Comparison of ENCODE assay signal across 13 cellular contexts in genomic region chr20:1810572-1810925, GRCh38.
DNase-seq lines count a peak whose midpoint lies in the region; ATAC-seq, FAIRE-seq and TF ChIP-seq lines count a peak whose summit lies in the region.
"Had no signal": no experiment of that assay in that cellular context is flagged by ENCODE, and none has a peak within 500 bp of the region (broad histone marks: within the 10 kb centered on the region; RNA-seq: fewer than 3 reads in every experiment).

No MANE protein-coding gene starts in this region.

- H3K9me3 ChIP-seq in H1 (ENCODE audit: insufficient read depth in 2 of 2, low read depth in 1 of 2, low read length in 1 of 2): no peaks in the 10 kb centered on the region
- no peaks in the 10 kb centered on the region for H3K9me3 ChIP-seq in neural progenitor cell (ENCODE audit: low read depth)
- H3K9me3 ChIP-seq in thyroid gland: no peaks in the 10 kb centered on the region
- H3K9me3 ChIP-seq in PC-3 (ENCODE audit: low read length): no peaks in the 10 kb centered on the region

- no peak overlapping the region for H3K14ac ChIP-seq in H1 (ENCODE audit: insufficient read length)

- H3K9ac ChIP-seq in H1 (replicated peaks in 1 of 4; ENCODE audit: extremely low read depth in 1 of 4, low read depth in 3 of 4, low read length in 3 of 4): no peak overlapping the region
- no peak overlapping the region for H3K9ac ChIP-seq in neural progenitor cell
- no peak overlapping the region for H3K9ac ChIP-seq in PC-3 (ENCODE audit: low read length)

- H2BK12ac ChIP-seq in H1 (ENCODE audit: low read depth, low read length): peak overlapping the region; percentile 82; the same call in 1 of the 2 replicates

- no peak for FAIRE-seq in H1 (lab: Jason Lieb, UNC)

- H3K9me3 Mint-ChIP-seq in neural progenitor cell: no peaks in the 10 kb centered on the region
- H3K9me3 Mint-ChIP-seq: activated T-helper 17 cell treated with anti-CD3 and anti-CD28 coated beads, Interleukin-2, amount 50 U/mL, for 72 hours; brain; stimulated activated naive CD8-positive, alpha-beta T cell treated with anti-CD3 and anti-CD28 coated beads, Interleukin-15, amount 100 ng/mL, for 72 hours had no signal

- no peak for DNase-seq in RWPE1 (ENCODE audit: low spot score)
- DNase-seq in H1 (ENCODE audit: low read depth in 1 of 2, low spot score in 2 of 2): no peak
- no peak for DNase-seq in neural progenitor cell (ENCODE audit: low spot score)
- DNase-seq in thyroid gland: no peak
- no peak for DNase-seq in pons (ENCODE audit: low spot score)
- no peak for DNase-seq in PC-3
- no peak for DNase-seq in NCI-H1436 (lab: John Stamatoyannopoulos, UW)
- DNase-seq: activated CD4-positive, alpha-beta T cell treated with anti-CD3 and anti-CD28 coated beads, Interleukin-2, amount 50 U/mL, for 48 hours; NCI-H510A; stimulated activated naive CD8-positive, alpha-beta T cell treated with anti-CD3 and anti-CD28 coated beads, Interleukin-15, amount 100 ng/mL, for 72 hours had no signal

- no peaks in the 10 kb centered on the region for H3K36me3 Mint-ChIP-seq in neural progenitor cell
- H3K36me3 Mint-ChIP-seq: brain had no signal

- TF ChIP-seq EP300 in H1 (IDR thresholded peaks at IDR 0.05; ENCODE audit: borderline replicate concordance in 1 of 2, low read depth in 2 of 2, low read length in 2 of 2): no peak

- no peak overlapping the region for H3K4me3 ChIP-seq in H1 (ENCODE audit: extremely low read depth in 1 of 4, insufficient read depth in 2 of 4, low read depth in 3 of 4, low read length in 4 of 4)
- no peak overlapping the region for H3K4me3 ChIP-seq in neural progenitor cell
- no peak overlapping the region for H3K4me3 ChIP-seq in thyroid gland (replicated peaks in 1 of 3)
- H3K4me3 ChIP-seq in PC-3 (ENCODE audit: low read length): no peak overlapping the region

- TF ChIP-seq POLR2A in H1 (IDR thresholded peaks at IDR 0.05; ENCODE audit: control extremely low read depth in 1 of 2, low read depth in 2 of 2, low read length in 2 of 2) (no peak), thyroid gland (IDR thresholded peaks at IDR 0.05) (no peak)

- H4K20me1 ChIP-seq in H1 (replicated peaks in 1 of 2; ENCODE audit: control insufficient read depth in 1 of 2, insufficient read depth in 2 of 2, low read length in 2 of 2) (no peaks in the 10 kb centered on the region), neural progenitor cell (ENCODE audit: low read depth) (no peaks in the 10 kb centered on the region), PC-3 (ENCODE audit: low read length) (no peaks in the 10 kb centered on the region)

- no peak overlapping the region for H3K4ac ChIP-seq in H1 (replicated peaks; ENCODE audit: insufficient read length, low read depth, low read length)

- H3K23ac ChIP-seq in H1 (ENCODE audit: insufficient read length): no peak overlapping the region

- H3K36me3 ChIP-seq in H1 (ENCODE audit: control insufficient read depth in 2 of 4, insufficient read depth in 4 of 4, low read length in 3 of 4) (no peaks in the 10 kb centered on the region), neural progenitor cell (no peaks in the 10 kb centered on the region), thyroid gland (no peaks in the 10 kb centered on the region), PC-3 (ENCODE audit: low read depth, low read length) (no peaks in the 10 kb centered on the region)

- no peak overlapping the region for H3K4me3 Mint-ChIP-seq in neural progenitor cell
- H3K4me3 Mint-ChIP-seq: activated T-helper 17 cell treated with anti-CD3 and anti-CD28 coated beads, Interleukin-2, amount 50 U/mL, for 72 hours; stimulated activated naive CD8-positive, alpha-beta T cell treated with anti-CD3 and anti-CD28 coated beads, Interleukin-15, amount 100 ng/mL, for 72 hours had no signal

- peaks cover 41% of the 10 kb centered on the region for H3K4me1 Mint-ChIP-seq in neural progenitor cell
- H3K4me1 Mint-ChIP-seq: activated T-helper 17 cell treated with anti-CD3 and anti-CD28 coated beads, Interleukin-2, amount 50 U/mL, for 72 hours had no signal

- H3F3A ChIP-seq in neural progenitor cell (ENCODE audit: low read depth) (peaks cover 5% of the 10 kb centered on the region), PC-3 (ENCODE audit: low read length, unreplicated experiment) (no peaks in the 10 kb centered on the region)

- H3K27me3 ChIP-seq in H1 (replicated peaks in 1 of 4; ENCODE audit: control insufficient read depth in 3 of 4, extremely low read depth in 1 of 4, insufficient read depth in 3 of 4, low read length in 3 of 4): peaks cover 0 to 2% (median 0%) of the 10 kb centered on the region in 4 experiments; a peak in 2 of 7 replicates
- peaks cover 1% of the 10 kb centered on the region for H3K27me3 ChIP-seq in neural progenitor cell
- no peaks in the 10 kb centered on the region for H3K27me3 ChIP-seq in thyroid gland
- no peaks in the 10 kb centered on the region for H3K27me3 ChIP-seq in PC-3 (ENCODE audit: low read length)

- 0 out of 2 replicates have a peak overlapping the region, but pooled peaks have one; percentile 48 for H2BK5ac ChIP-seq in H1 (ENCODE audit: low read depth, low read length)

- TF ChIP-seq CTCF in RWPE1 (conservative IDR thresholded peaks at IDR 0.05; ENCODE audit: low read depth) (no peak), H1 (IDR thresholded peaks at IDR 0.05; ENCODE audit: control extremely low read depth in 1 of 3, insufficient read depth in 1 of 3, low read depth in 1 of 3, low read length in 3 of 3) (no peak), neural progenitor cell (IDR thresholded peaks at IDR 0.05) (no peak), thyroid gland (IDR thresholded peaks at IDR 0.05) (no peak), PC-3 (conservative IDR thresholded peaks at IDR 0.05; ENCODE audit: low read depth, low read length) (no peak)

- peaks cover 1% of the 10 kb centered on the region; the same call in 1 of the 2 replicates for H3K23me2 ChIP-seq in H1 (ENCODE audit: low read depth, low read length)

- H2BK120ac ChIP-seq in H1 (replicated peaks; ENCODE audit: low read depth, low read length): no peak overlapping the region

- H3K27ac Mint-ChIP-seq in neural progenitor cell: peak overlapping the region; percentile 78
- H3K27ac Mint-ChIP-seq: activated T-helper 17 cell treated with anti-CD3 and anti-CD28 coated beads, Interleukin-2, amount 50 U/mL, for 72 hours had no signal

- H3K27ac ChIP-seq in RWPE1 (peak overlapping the region; percentile 92), H1 (ENCODE audit: low read depth, low read length) (no peak overlapping the region), neural progenitor cell (no peak overlapping the region), thyroid gland (peak overlapping the region in 2 of 3 donors; percentile 19 to 23), PC-3 (ENCODE audit: low read length) (no peak overlapping the region)

- no peak overlapping the region for H3K56ac ChIP-seq in H1 (replicated peaks; ENCODE audit: insufficient read length, low read depth, low read length)

- H3K18ac ChIP-seq in H1 (ENCODE audit: extremely low read depth, low read length): 0 out of 2 replicates have a peak overlapping the region, but pooled peaks have one; percentile 56

- no TSS peak for BruUV-seq in PC-3 (replicated peaks; lab: Mats Ljungman, UMichigan)

- H2AK5ac ChIP-seq in H1 (ENCODE audit: low read depth, low read length): 0 out of 2 replicates have a peak overlapping the region, but pooled peaks have one; percentile 67

- CTCF ChIA-PET in RWPE1 (lab: Yijun Ruan, JAX): interaction anchor here (0.6 to 0.7 kb wide), 2 partner anchors 44 to 362 kb away, joined by 3 to 5 read pairs; no protein-coding TSS in a partner anchor
- CTCF ChIA-PET in H1 (lab: Charles Lee; ENCODE audit: partially characterized antibody): interaction anchor here (0.9 to 1.6 kb wide), 4 partner anchors 9 to 41 kb away, joined by 3 to 7 read pairs (median 4); no protein-coding TSS in a partner anchor
- CTCF ChIA-PET in PC-3 (lab: Charles Lee): no interaction called here

- H3K79me1 ChIP-seq in H1 (ENCODE audit: low read depth, low read length): no peaks in the 10 kb centered on the region

- POLR2A ChIA-PET in RWPE1 (lab: Yijun Ruan, JAX; ENCODE audit: low non-redundant PET) (no interaction called here), H1 (lab: Charles Lee; ENCODE audit: partially characterized antibody) (interaction anchor here (1.0 to 2.2 kb wide), 3 partner anchors 8 to 10 kb away, joined by 3 to 14 read pairs (median 5); no protein-coding TSS in a partner anchor), PC-3 (lab: Charles Lee; ENCODE audit: unreplicated experiment) (no interaction called here)

- WGBS in H1 (ENCODE audit: extremely low coverage in 1 of 2, insufficient coverage in 1 of 2, insufficient read length in 1 of 2, insufficient replicate concordance in 2 of 2, low coverage in 1 of 2, low lambda C conversion rate in 2 of 2, missing lambda C conversion rate in 1 of 2), 2 experiments: 84% methylated on average over 5 of the region's 5 CpGs; no CpG with 5 or more reads in 1 of the 2 experiments
- WGBS in thyroid gland, 2 donors: 79 to 80% methylated on average over 5 of the region's 5 CpGs

- H4K91ac ChIP-seq in H1 (replicated peaks; ENCODE audit: insufficient read length, low read length): no peak overlapping the region

- intact Hi-C loops in thyroid gland (cut with DNase I) (no loop called here), PC-3 (cut with micrococcal nuclease) (no loop called here)

- peaks cover 9 to 15% (median 11%) of the 10 kb centered on the region in 4 experiments for H3K4me1 ChIP-seq in H1 (replicated peaks in 1 of 4; ENCODE audit: control insufficient read depth in 3 of 4, insufficient read depth in 4 of 4, low read length in 3 of 4)
- peaks cover 17% of the 10 kb centered on the region for H3K4me1 ChIP-seq in neural progenitor cell
- H3K4me1 ChIP-seq in thyroid gland: peaks cover 8 to 12% of the 10 kb centered on the region in 2 donors
- H3K4me1 ChIP-seq in PC-3 (ENCODE audit: insufficient read depth, low read length): peaks cover 52% of the 10 kb centered on the region

- H3K79me2 ChIP-seq in H1 (ENCODE audit: control insufficient read depth in 1 of 2, insufficient read depth in 2 of 2, low read length in 2 of 2) (no peaks in the 10 kb centered on the region), neural progenitor cell (ENCODE audit: low read depth) (no peaks in the 10 kb centered on the region), PC-3 (ENCODE audit: low read length) (no peaks in the 10 kb centered on the region)

- no peak for TF ChIP-seq RAD21 in H1 (IDR thresholded peaks at IDR 0.05 in 1 of 2, conservative IDR thresholded peaks at IDR 0.05 in 1 of 2; ENCODE audit: low read depth in 2 of 2, low read length in 2 of 2)

- H3K27me3 Mint-ChIP-seq in neural progenitor cell (ENCODE audit: insufficient read depth, low read depth): peaks cover 2% of the 10 kb centered on the region

- no peak overlapping the region for H2AFZ ChIP-seq in H1 (ENCODE audit: low read length)
- H2AFZ ChIP-seq in neural progenitor cell (replicated peaks): peak overlapping the region; percentile 27
- no peak overlapping the region for H2AFZ ChIP-seq in PC-3 (ENCODE audit: low read length)

- no peak overlapping the region for H3K4me2 ChIP-seq in H1 (ENCODE audit: insufficient read depth in 1 of 2, low read depth in 2 of 2, low read length in 2 of 2)
- H3K4me2 ChIP-seq in neural progenitor cell: no peak overlapping the region
- H3K4me2 ChIP-seq in PC-3 (ENCODE audit: low read length): no peak overlapping the region

- no peak for ATAC-seq in activated CD4-positive, CD25-positive, alpha-beta regulatory T cell treated with anti-CD3 and anti-CD28 coated beads, Interleukin-2, amount 50 U/mL, for 24 hours
- no peak for ATAC-seq in PC-3
- ATAC-seq: activated T-helper 17 cell treated with anti-CD3 and anti-CD28 coated beads, Interleukin-2, amount 50 U/mL, for 72 hours; stimulated activated naive CD8-positive, alpha-beta T cell treated with anti-CD3 and anti-CD28 coated beads, Interleukin-15, amount 100 ng/mL, for 72 hours had no signal

- no peak overlapping the region for H4K5ac ChIP-seq in H1 (ENCODE audit: insufficient read length, low read depth, low read length)

- H2BK20ac ChIP-seq in H1 (ENCODE audit: low read length): no peak overlapping the region

- H4K8ac ChIP-seq in H1 (ENCODE audit: extremely low read depth, insufficient read depth, low read length): no peak overlapping the region

- no peaks in the 10 kb centered on the region for H3K9me2 ChIP-seq in PC-3 (replicated peaks; ENCODE audit: low read length)

- H2BK15ac ChIP-seq in H1 (ENCODE audit: low read length): no peak overlapping the region

Comparison
In these comparisons a context has a peak if more than half of its experiments do, and no peak if none do; other contexts are left out.
1. H3K27ac ChIP-seq: peak in RWPE1 (single experiment) and thyroid gland (2 of 3); none in H1 (single experiment), neural progenitor cell (single experiment) and PC-3 (single experiment).